ENCODE assay signal across 9 cellular contexts in genomic region chr2:239311132-239312040, GRCh38.
DNase-seq lines count a peak whose midpoint lies in the region; ATAC-seq and TF ChIP-seq lines count a peak whose summit lies in the region.
"Had no signal": no experiment of that assay in that cellular context is flagged by ENCODE, and none has a peak within 500 bp of the region (broad histone marks: within the 10 kb centered on the region; RNA-seq: fewer than 3 reads in every experiment).

No MANE protein-coding gene starts in this region.

- peak overlapping the region; percentile 86 to 89 for H3K27ac ChIP-seq in right atrium auricular region
- H3K27ac ChIP-seq in sigmoid colon = peak overlapping the region; percentile 93 to 97 (median 96)

- intact Hi-C loops in sigmoid colon (cut with DNase I) = loop anchor here (2.0 kb wide), 2 partner anchors 17 to 37 kb away; no protein-coding TSS in a partner anchor

- DNase-seq in GM04504 (ENCODE audit: low read depth) = peak; percentile 62
- DNase-seq in activated CD8-positive, alpha-beta memory T cell treated with anti-CD3 and anti-CD28 coated beads, Interleukin-2, amount 50 U/mL, for 48 hours = peak; percentile 43
- DNase-seq in right atrium auricular region (ENCODE audit: low spot score) = peak; percentile 61
- DNase-seq in sigmoid colon = peak; percentile 93
- no peak for DNase-seq in HK-2 (ENCODE audit: unreplicated experiment)
- DNase-seq in D341Med (ENCODE audit: low spot score) = no peak
- DNase-seq: activated CD4-positive, CD25-positive, alpha-beta regulatory T cell had no signal

- no peak overlapping the region for H3K4me3 ChIP-seq in right atrium auricular region
- peak overlapping the region in 3 of 4 donors; percentile 10 to 30 (median 18) for H3K4me3 ChIP-seq in sigmoid colon

- H3K9me3 ChIP-seq in right atrium auricular region (no peaks in the 10 kb centered on the region), sigmoid colon (no peaks in the 10 kb centered on the region)

- TF ChIP-seq CTCF in right atrium auricular region (IDR thresholded peaks at IDR 0.05) (no peak), sigmoid colon (IDR thresholded peaks at IDR 0.05) (no peak)

- H3K27me3 ChIP-seq in right atrium auricular region (no peaks in the 10 kb centered on the region), sigmoid colon (no peaks in the 10 kb centered on the region)

- 76 to 80% methylated on average over 28 of the region's 28 CpGs for WGBS in sigmoid colon, 2 donors

- TF ChIP-seq EP300 in sigmoid colon (IDR thresholded peaks at IDR 0.05) = peak in 3 of 4 donors; percentile 82 to 95 (median 83)

- ATAC-seq in GM21526 (IDR thresholded peaks at IDR 0.05; ENCODE audit: low FRiP score, unreplicated experiment) = no peak
- no peak for ATAC-seq in SK-N-SH treated with all-trans-retinoic acid at 6 μM for 48 hours

- TF ChIP-seq POLR2A in sigmoid colon (IDR thresholded peaks at IDR 0.05) = peak; percentile 13 to 59

- H3K4me1 ChIP-seq in right atrium auricular region (peaks cover 3 to 76% of the 10 kb centered on the region in 2 donors), sigmoid colon (peaks cover 4 to 80% (median 73%) of the 10 kb centered on the region in 4 donors)

- H3K36me3 ChIP-seq in right atrium auricular region (no peaks in the 10 kb centered on the region), sigmoid colon (no peaks in the 10 kb centered on the region)

TF ChIP-seq in SK-N-SH treated with all-trans-retinoic acid at 6 μM for 48 hours, 23 proteins besides CTCF, POLR2A, EP300 and RAD21:
- TF ChIP-seq CSDC2 (CRISPR knock-in tag; IDR thresholded peaks at IDR 0.05) (no peak), ZNF8 (CRISPR knock-in tag; IDR thresholded peaks at IDR 0.05) (no peak), ZC3H10 (CRISPR knock-in tag; IDR thresholded peaks at IDR 0.05) (no peak), TSHZ2 (CRISPR knock-in tag; IDR thresholded peaks at IDR 0.05) (no peak), BACH2 (CRISPR knock-in tag; IDR thresholded peaks at IDR 0.05; ENCODE audit: borderline replicate concordance) (no peak), TCF4 (CRISPR knock-in tag; IDR thresholded peaks at IDR 0.05; ENCODE audit: borderline replicate concordance) (no peak), ZNF565 (CRISPR knock-in tag; conservative IDR thresholded peaks at IDR 0.05; ENCODE audit: low read depth) (no peak), PPARA (CRISPR knock-in tag; IDR thresholded peaks at IDR 0.05; ENCODE audit: borderline replicate concordance) (no peak), CREB5 (CRISPR knock-in tag; IDR thresholded peaks at IDR 0.05; ENCODE audit: low read depth) (no peak), ZNF70 (CRISPR knock-in tag; IDR thresholded peaks at IDR 0.05) (no peak), ESRRG (CRISPR knock-in tag; IDR thresholded peaks at IDR 0.05) (no peak), SNAI2 (CRISPR knock-in tag; IDR thresholded peaks at IDR 0.05) (no peak), RARB (CRISPR knock-in tag; IDR thresholded peaks at IDR 0.05) (no peak), PATZ1 (CRISPR knock-in tag; IDR thresholded peaks at IDR 0.05; ENCODE audit: borderline replicate concordance) (no peak), ISL1 (CRISPR knock-in tag; IDR thresholded peaks at IDR 0.05) (no peak)

Comparison
In these comparisons a context has a peak if more than half of its experiments do, and no peak if none do; other contexts are left out.
1. DNase-seq: peak in GM04504 (single experiment), activated CD8-positive, alpha-beta memory T cell treated with anti-CD3 and anti-CD28 coated beads, Interleukin-2, amount 50 U/mL, for 48 hours (single experiment), right atrium auricular region (single experiment) and sigmoid colon (single experiment); none in HK-2 (single experiment) and D341Med (single experiment).
2. H3K4me3 ChIP-seq: peak in sigmoid colon (3 of 4); none in right atrium auricular region (0 of 2).